Comparison of ENCODE assay signal across 26 cellular contexts in genomic region chr1:145857170-145857569, GRCh38. TPM values are rescaled to one million over a fixed set of nuclear protein-coding genes. Genes with fewer than 3 reads are reported as not detected.
DNase-seq lines count a peak whose midpoint lies in the region; ATAC-seq and TF ChIP-seq lines count a peak whose summit lies in the region.
"Had no signal": no experiment of that assay in that cellular context is flagged by ENCODE, and none has a peak within 500 bp of the region (broad histone marks: within the 10 kb centered on the region; RNA-seq: fewer than 3 reads in every experiment).

No MANE protein-coding gene starts in this region.

- peaks cover 1% of the 10 kb centered on the region for H3K4me1 ChIP-seq in urinary bladder (ENCODE audit: insufficient read depth)
- H3K4me1 ChIP-seq in foreskin keratinocyte = no peaks in the 10 kb centered on the region

- H3K36me3 ChIP-seq in urinary bladder (ENCODE audit: insufficient read depth) = peaks cover 2% of the 10 kb centered on the region

- H3K4me3 Mint-ChIP-seq in activated naive CD8-positive, alpha-beta T cell = peak overlapping the region; percentile 10
- no peak overlapping the region for H3K4me3 Mint-ChIP-seq in activated naive CD8-positive, alpha-beta T cell treated with anti-CD3 and anti-CD28 coated beads for 36 hours
- H3K4me3 Mint-ChIP-seq in immature natural killer cell (peak overlapping the region in 3 of 5 donors; percentile 43 to 97 (median 94)), Calu3 (ENCODE audit: low read depth, unreplicated experiment) (no peak overlapping the region)

- intact Hi-C loops in Calu3 (cut with micrococcal nuclease; ENCODE audit: unreplicated experiment) = no loop called here

- POLR2A ChIA-PET in RWPE1 (lab: Yijun Ruan, JAX; ENCODE audit: low non-redundant PET) = no interaction called here

- H3K27me3 Mint-ChIP-seq in activated naive CD8-positive, alpha-beta T cell = no peaks in the 10 kb centered on the region
- no peaks in the 10 kb centered on the region for H3K27me3 Mint-ChIP-seq in activated naive CD8-positive, alpha-beta T cell treated with anti-CD3 and anti-CD28 coated beads for 36 hours
- H3K27me3 Mint-ChIP-seq in immature natural killer cell (ENCODE audit: low read depth in 3 of 3) (peaks cover 0 to 6% (median 0%) of the 10 kb centered on the region in 3 donors), Calu3 (ENCODE audit: unreplicated experiment) (no peaks in the 10 kb centered on the region)
- H3K27me3 Mint-ChIP-seq: activated CD4-positive, alpha-beta T cell treated with anti-CD3 and anti-CD28 coated beads, Interleukin-2, amount 10 ng/mL, durations not matched to agents 24 days and 14 days had no signal

- H3K4me3 ChIP-seq in urinary bladder (ENCODE audit: low read depth, low read length) = peak overlapping the region; percentile 3

- TF ChIP-seq CTCF in RWPE1 (conservative IDR thresholded peaks at IDR 0.05; ENCODE audit: low read depth) = no peak
- TF ChIP-seq CTCF in Calu3 (IDR thresholded peaks at IDR 0.05; ENCODE audit: unreplicated experiment) = no peak
- no peak for TF ChIP-seq CTCF in foreskin keratinocyte (conservative IDR thresholded peaks at IDR 0.05)

- no peaks in the 10 kb centered on the region for H3K9me3 Mint-ChIP-seq in activated naive CD8-positive, alpha-beta T cell (ENCODE audit: low read depth)
- H3K9me3 Mint-ChIP-seq in activated naive CD8-positive, alpha-beta T cell treated with anti-CD3 and anti-CD28 coated beads for 36 hours = peaks cover 3% of the 10 kb centered on the region
- no peaks in the 10 kb centered on the region for H3K9me3 Mint-ChIP-seq in immature natural killer cell
- no peaks in the 10 kb centered on the region for H3K9me3 Mint-ChIP-seq in Calu3 (ENCODE audit: low read depth, unreplicated experiment)
- H3K9me3 Mint-ChIP-seq: activated CD4-positive, alpha-beta T cell treated with anti-CD3 and anti-CD28 coated beads, Interleukin-2, amount 10 ng/mL, durations not matched to agents 24 days and 14 days; mesothelial cell of epicardium had no signal

- peak overlapping the region; percentile 1; the same call in 1 of the 2 replicates for H3K27ac ChIP-seq in RWPE1
- no peak overlapping the region for H3K27ac ChIP-seq in urinary bladder (ENCODE audit: low read depth)
- no peak overlapping the region for H3K27ac ChIP-seq in foreskin keratinocyte
- H3K27ac ChIP-seq: brain microvascular endothelial cell, epithelial cell of prostate had no signal

- peaks cover 3% of the 10 kb centered on the region for H3K36me3 Mint-ChIP-seq in activated naive CD8-positive, alpha-beta T cell
- peaks cover 5% of the 10 kb centered on the region for H3K36me3 Mint-ChIP-seq in activated naive CD8-positive, alpha-beta T cell treated with anti-CD3 and anti-CD28 coated beads for 36 hours
- H3K36me3 Mint-ChIP-seq in immature natural killer cell = peaks cover 15 to 31% (median 22%) of the 10 kb centered on the region in 3 donors
- peaks cover 28% of the 10 kb centered on the region for H3K36me3 Mint-ChIP-seq in Calu3 (ENCODE audit: insufficient read depth, unreplicated experiment)

- CTCF ChIA-PET in RWPE1 (lab: Yijun Ruan, JAX) (interaction anchor here (1.1 to 6.3 kb wide), 2 partner anchors 11 to 175 kb away, joined by 3 to 51 read pairs; partner anchors contain the start of gene NUDT17), Calu3 (lab: Charles Lee) (interaction anchor here (1.5 to 3.1 kb wide), 3 partner anchors 9 to 35 kb away, joined by 3 to 51 read pairs (median 6); partner anchors contain the start of gene NUDT17)

- no peak for DNase-seq in activated naive CD8-positive, alpha-beta T cell treated with anti-CD3 and anti-CD28 coated beads for 36 hours
- DNase-seq in RWPE1 (ENCODE audit: low spot score) (no peak), immature natural killer cell (no peak), Calu3 (no peak), NCI-H2029 treated with DMSO at 0.1 percent for 48 hours (lab: John Stamatoyannopoulos, UW) (no peak), foreskin keratinocyte (no peak)
- DNase-seq: activated CD4-positive, alpha-beta T cell treated with anti-CD3 and anti-CD28 coated beads, Interleukin-2, amount 10 ng/mL, durations not matched to agents 24 days and 14 days; activated naive CD4-positive, alpha-beta T cell treated with anti-CD3 and anti-CD28 coated beads for 36 hours; brain microvascular endothelial cell; COR-L47; cortex of kidney; gastrocnemius medialis; KG1; left cardiac atrium; NCI-H1092 treated with DMSO at 0.1 percent for 48 hours; NCI-H2171 treated with DMSO at 0.1 percent for 48 hours; NCI-H748 treated with DMSO at 0.1 percent for 48 hours; nucleus accumbens; right cardiac atrium; stimulated activated naive CD4-positive, alpha-beta T cell had no signal

- no peaks in the 10 kb centered on the region for H3K27me3 ChIP-seq in foreskin keratinocyte
- H3K27me3 ChIP-seq: brain microvascular endothelial cell, gastrocnemius medialis, tibial nerve had no signal

- BruUV-seq in Calu3 (replicated peaks; lab: Mats Ljungman, UMichigan) = no TSS peak

- WGBS in urinary bladder = 62% methylated on average over 4 of the region's 4 CpGs

- no peak for ATAC-seq in foreskin keratinocyte
- ATAC-seq: gastrocnemius medialis, left cardiac atrium, Panc1, right cardiac atrium had no signal

- H3K4me1 Mint-ChIP-seq in activated naive CD8-positive, alpha-beta T cell (ENCODE audit: low read depth) = peaks cover 18% of the 10 kb centered on the region
- H3K4me1 Mint-ChIP-seq in activated naive CD8-positive, alpha-beta T cell treated with anti-CD3 and anti-CD28 coated beads for 36 hours = peaks cover 11% of the 10 kb centered on the region
- H3K4me1 Mint-ChIP-seq in immature natural killer cell = peaks cover 13 to 23% of the 10 kb centered on the region in 2 donors
- H3K4me1 Mint-ChIP-seq in Calu3 (ENCODE audit: low read depth, unreplicated experiment) = peaks cover 9% of the 10 kb centered on the region

- no peak overlapping the region for H3K27ac Mint-ChIP-seq in activated naive CD8-positive, alpha-beta T cell
- no peak overlapping the region for H3K27ac Mint-ChIP-seq in activated naive CD8-positive, alpha-beta T cell treated with anti-CD3 and anti-CD28 coated beads for 36 hours
- H3K27ac Mint-ChIP-seq in immature natural killer cell = no peak overlapping the region
- no peak overlapping the region for H3K27ac Mint-ChIP-seq in Calu3 (ENCODE audit: unreplicated experiment)
- H3K27ac Mint-ChIP-seq: activated CD4-positive, alpha-beta T cell treated with anti-CD3 and anti-CD28 coated beads, Interleukin-2, amount 10 ng/mL, durations not matched to agents 24 days and 14 days; mesothelial cell of epicardium had no signal

RNA-seq across cellular contexts. Expression of gene PIAS3, which starts 1.7 kb away (rescaled TPM):
- total RNA-seq in activated naive CD8-positive, alpha-beta T cell treated with anti-CD3 and anti-CD28 coated beads for 36 hours = 10 to 100 TPM; 14.7 to 16.4 TPM
- polyA plus RNA-seq in immature natural killer cell = 10 to 100 TPM in 2 of 3 donors, 1 to 10 TPM in 1; 9.3 to 27.1 (median 10.5) TPM
- 27.0 TPM for total RNA-seq in urinary bladder
- polyA plus RNA-seq in urinary bladder = 48.1 TPM
- total RNA-seq in Calu3 (2022) = 38.3 and 40.1 TPM in 2 replicates
- 32.3 TPM in 2 replicates for total RNA-seq in foreskin keratinocyte
- polyA plus RNA-seq in foreskin keratinocyte = 24.5 and 28.6 TPM in 2 replicates

RNA-seq across cellular contexts. Expression of gene NUDT17, which starts 11.7 kb away (rescaled TPM):
- 1 to 10 TPM; 3.6 to 3.8 TPM for total RNA-seq in activated naive CD8-positive, alpha-beta T cell treated with anti-CD3 and anti-CD28 coated beads for 36 hours
- polyA plus RNA-seq in immature natural killer cell = 1 to 10 TPM in 2 of 3 donors, not detected in 1; 3.8 to 4.1 TPM
- 5.9 TPM for total RNA-seq in urinary bladder
- 5.0 TPM for polyA plus RNA-seq in urinary bladder
- total RNA-seq in Calu3 (2022) = 2.8 and 4.0 TPM in 2 replicates
- 1.9 and 2.7 TPM in 2 replicates for total RNA-seq in foreskin keratinocyte
- 2.2 and 2.5 TPM in 2 replicates for polyA plus RNA-seq in foreskin keratinocyte

RNA-seq across cellular contexts. Expression of gene ANKRD35, which starts 28.5 kb away (rescaled TPM):
- under 1 TPM; 0.58 to 0.64 TPM for total RNA-seq in activated naive CD8-positive, alpha-beta T cell treated with anti-CD3 and anti-CD28 coated beads for 36 hours
- under 1 TPM; 0.40 to 0.93 (median 0.86) TPM for polyA plus RNA-seq in immature natural killer cell
- 2.2 TPM for total RNA-seq in urinary bladder
- 13.2 TPM for polyA plus RNA-seq in urinary bladder
- 0.22 TPM in 1 of 2 replicates, not detected in the other for total RNA-seq in Calu3 (2022)
- total RNA-seq in foreskin keratinocyte = 0.14 and 0.21 TPM in 2 replicates
- 0.26 and 0.41 TPM in 2 replicates for polyA plus RNA-seq in foreskin keratinocyte

RNA-seq across cellular contexts. Expression of gene POLR3C, which starts 33.2 kb away (rescaled TPM):
- total RNA-seq in activated naive CD8-positive, alpha-beta T cell treated with anti-CD3 and anti-CD28 coated beads for 36 hours = 10 to 100 TPM; 59.2 to 62.0 TPM
- polyA plus RNA-seq in immature natural killer cell = 10 to 100 TPM; 34.5 to 56.4 (median 45.6) TPM
- 25.6 TPM for total RNA-seq in urinary bladder
- polyA plus RNA-seq in urinary bladder = 23.5 TPM
- 29.3 and 33.0 TPM in 2 replicates for total RNA-seq in Calu3 (2022)
- 28.9 and 30.8 TPM in 2 replicates for total RNA-seq in foreskin keratinocyte
- polyA plus RNA-seq in foreskin keratinocyte = 17.0 and 20.1 TPM in 2 replicates

RNA-seq across cellular contexts. Expression of gene RNF115, which starts 33.3 kb away (rescaled TPM):
- total RNA-seq in activated naive CD8-positive, alpha-beta T cell treated with anti-CD3 and anti-CD28 coated beads for 36 hours = 10 to 100 TPM; 14.3 to 15.5 TPM
- 1 to 10 TPM; 4.7 to 9.4 (median 8.3) TPM for polyA plus RNA-seq in immature natural killer cell
- 32.4 TPM for total RNA-seq in urinary bladder
- 9.1 TPM for polyA plus RNA-seq in urinary bladder
- 9.5 and 9.9 TPM in 2 replicates for total RNA-seq in Calu3 (2022)
- total RNA-seq in foreskin keratinocyte = 7.0 and 7.4 TPM in 2 replicates
- 5.9 and 6.4 TPM in 2 replicates for polyA plus RNA-seq in foreskin keratinocyte

Comparison
In these comparisons a context has a peak if more than half of its experiments do, and no peak if none do; other contexts are left out.
1. H3K4me3 Mint-ChIP-seq: peak in activated naive CD8-positive, alpha-beta T cell (single experiment) and immature natural killer cell (3 of 5); none in activated naive CD8-positive, alpha-beta T cell treated with anti-CD3 and anti-CD28 coated beads for 36 hours (single experiment) and Calu3 (single experiment).